ENCODE assay signal across 2 cellular contexts in the genomic region with DNA sequence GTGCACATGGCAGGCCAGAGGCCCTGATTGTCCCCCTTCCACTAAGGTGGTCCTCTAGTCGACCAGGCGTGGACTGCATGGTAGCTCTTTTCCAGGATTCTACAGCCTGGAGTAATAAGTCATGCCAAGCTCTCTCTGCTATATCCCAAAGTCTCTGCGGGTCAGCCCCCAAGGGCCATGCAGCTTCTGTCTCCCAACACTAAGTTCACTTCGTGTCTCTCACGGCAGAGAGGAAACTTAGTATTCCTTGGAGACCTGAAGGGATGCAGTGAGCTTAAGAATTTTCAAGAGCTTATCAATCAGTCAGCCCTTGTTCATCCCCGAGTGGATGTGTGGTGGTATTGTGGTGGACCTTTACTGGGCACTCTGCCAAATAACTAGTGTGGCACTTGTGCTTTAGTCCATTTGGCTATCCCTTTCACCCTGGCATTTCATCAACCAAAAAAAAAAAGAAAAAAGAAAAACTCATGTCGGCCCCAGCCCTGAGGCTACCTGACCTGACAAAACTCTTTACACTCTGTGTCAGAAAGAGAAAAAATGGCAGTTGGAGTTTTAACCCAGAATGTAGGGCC. TPM values are rescaled to one million over a fixed set of nuclear protein-coding genes. Genes with fewer than 3 reads are reported as not detected.
"Had no signal": no experiment of that assay in that cellular context is flagged by ENCODE, and none has a peak within 500 bp of the region (broad histone marks: within the 10 kb centered on the region; RNA-seq: fewer than 3 reads in every experiment).

No MANE protein-coding gene starts in this region.

RNA-seq across cellular contexts. Expression of a gene that starts 57.2 kb away (rescaled TPM):
- total RNA-seq: ascending aorta, PC-3 had no signal
